Comparison of ENCODE assay signal across 2 cellular contexts in the genomic region with DNA sequence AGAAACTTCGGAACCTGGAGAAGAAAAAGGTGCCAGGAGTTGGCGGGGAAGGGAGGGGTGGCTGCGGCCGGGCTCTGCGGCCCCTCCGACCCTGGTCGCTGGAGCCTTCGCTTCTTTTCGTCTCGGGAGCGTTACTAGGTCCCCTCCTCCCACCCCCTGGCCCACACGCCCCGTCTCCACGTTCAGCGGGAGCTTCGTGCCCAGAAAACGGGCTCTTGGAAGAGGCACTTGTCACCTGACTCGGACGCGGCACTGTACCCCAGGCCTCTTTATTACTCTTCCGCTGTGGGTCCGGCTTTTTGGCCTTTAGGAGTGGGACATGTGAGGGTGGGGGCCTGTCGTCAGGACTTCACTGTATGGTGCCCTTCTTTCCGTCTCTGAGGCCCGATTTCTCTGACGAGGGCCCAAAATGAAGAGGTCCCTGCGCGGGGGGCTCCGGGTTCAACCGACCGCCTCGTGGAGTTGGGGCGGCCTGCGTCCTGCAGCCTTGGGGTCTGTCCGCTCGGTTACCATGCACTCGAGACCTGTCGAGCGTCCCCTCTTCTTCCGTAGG.
A peak's percentile ranks its signal among the peaks of the same experiment; 100 is the strongest.
TF ChIP-seq lines count a peak whose summit lies in the region.

No MANE protein-coding gene starts in this region.

TF ChIP-seq in HEK293T, 16 proteins besides CTCF, POLR2A, EP300 and RAD21:
- TF ChIP-seq L3MBTL2 (conservative IDR thresholded peaks at IDR 0.05) (no peak), HDGF (IDR thresholded peaks at IDR 0.05; ENCODE audit: borderline replicate concordance) (no peak), LEF1 (IDR thresholded peaks at IDR 0.05; ENCODE audit: borderline replicate concordance) (no peak), ELF4 (IDR thresholded peaks at IDR 0.05) (no peak), CTBP1 (IDR thresholded peaks at IDR 0.05; ENCODE audit: borderline replicate concordance) (no peak), TARDBP (IDR thresholded peaks at IDR 0.05) (no peak), FOXM1 (IDR thresholded peaks at IDR 0.05; ENCODE audit: borderline replicate concordance) (no peak), ZNF384 (IDR thresholded peaks at IDR 0.05) (no peak), SUZ12 (IDR thresholded peaks at IDR 0.05) (no peak), FOXK2 (IDR thresholded peaks at IDR 0.05) (no peak), FOXA1 (IDR thresholded peaks at IDR 0.05) (no peak), BHLHE40 (IDR thresholded peaks at IDR 0.05; ENCODE audit: borderline replicate concordance) (no peak), NFRKB (IDR thresholded peaks at IDR 0.05) (no peak), SP1 (IDR thresholded peaks at IDR 0.05) (no peak), ARNT (IDR thresholded peaks at IDR 0.05) (no peak)
- TF ChIP-seq, protein P1, sequence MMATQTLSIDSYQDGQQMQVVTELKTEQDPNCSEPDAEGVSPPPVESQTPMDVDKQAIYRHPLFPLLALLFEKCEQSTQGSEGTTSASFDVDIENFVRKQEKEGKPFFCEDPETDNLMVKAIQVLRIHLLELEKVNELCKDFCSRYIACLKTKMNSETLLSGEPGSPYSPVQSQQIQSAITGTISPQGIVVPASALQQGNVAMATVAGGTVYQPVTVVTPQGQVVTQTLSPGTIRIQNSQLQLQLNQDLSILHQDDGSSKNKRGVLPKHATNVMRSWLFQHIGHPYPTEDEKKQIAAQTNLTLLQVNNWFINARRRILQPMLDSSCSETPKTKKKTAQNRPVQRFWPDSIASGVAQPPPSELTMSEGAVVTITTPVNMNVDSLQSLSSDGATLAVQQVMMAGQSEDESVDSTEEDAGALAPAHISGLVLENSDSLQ (IDR thresholded peaks at IDR 0.05), result no peak

TF ChIP-seq in H1, 55 proteins besides CTCF, POLR2A, EP300 and RAD21:
- TF ChIP-seq SAP30 (IDR thresholded peaks at IDR 0.05; ENCODE audit: insufficient read depth, insufficient replicate concordance, low read length), result peak; percentile 34
- no peak for TF ChIP-seq FOSL1 (IDR thresholded peaks at IDR 0.05; ENCODE audit: insufficient read depth, low read depth, low read length)
- TF ChIP-seq HDAC2 (IDR thresholded peaks at IDR 0.05; ENCODE audit: borderline replicate concordance in 1 of 2, low read depth in 2 of 2, low read length in 2 of 2), result no peak
- TF ChIP-seq TEAD4 (IDR thresholded peaks at IDR 0.05; ENCODE audit: low read depth, low read length), result no peak
- TF ChIP-seq ASH2L (IDR thresholded peaks at IDR 0.05; ENCODE audit: low read length), result peak; percentile 31
- TF ChIP-seq TAF7 (optimal IDR thresholded peaks at IDR 0.05; ENCODE audit: borderline replicate concordance, low read depth, low read length), result peak; percentile 14
- TF ChIP-seq POLR2AphosphoS5 (IDR thresholded peaks at IDR 0.05; ENCODE audit: low read depth, low read length), result peak; percentile 31; the same call in 1 of the 2 replicates
